19 cellular contexts compared by ENCODE assay signal in genomic region chr4:18039113-18039512, GRCh38.
DNase-seq lines count a peak whose midpoint lies in the region; ATAC-seq and TF ChIP-seq lines count a peak whose summit lies in the region.
"Had no signal": no experiment of that assay in that cellular context is flagged by ENCODE, and none has a peak within 500 bp of the region (broad histone marks: within the 10 kb centered on the region; RNA-seq: fewer than 3 reads in every experiment).

No MANE protein-coding gene starts in this region.

- H3K27me3 ChIP-seq in adipocyte (replicated peaks; ENCODE audit: control insufficient read depth, insufficient read depth, low read length), result no peaks in the 10 kb centered on the region
- H3K27me3 ChIP-seq: right atrium auricular region, upper lobe of right lung had no signal

- no peaks in the 10 kb centered on the region for H3K36me3 ChIP-seq in adipocyte (ENCODE audit: control insufficient read depth, insufficient read depth, low read length, severe bottlenecking)
- H3K36me3 ChIP-seq: right atrium auricular region, upper lobe of right lung had no signal

- ATAC-seq in GM18498 (IDR thresholded peaks at IDR 0.05; ENCODE audit: unreplicated experiment) (peak; percentile 62), GM21367 (IDR thresholded peaks at IDR 0.05; ENCODE audit: unreplicated experiment) (peak; percentile 50), HG03108 (IDR thresholded peaks at IDR 0.05; ENCODE audit: unreplicated experiment) (peak; percentile 50), GM18505 (IDR thresholded peaks at IDR 0.05; ENCODE audit: unreplicated experiment) (no peak), GM21390 (IDR thresholded peaks at IDR 0.05; ENCODE audit: unreplicated experiment) (no peak)
- ATAC-seq: A549, upper lobe of right lung had no signal

- no peak for TF ChIP-seq POLR2A in GM18505 (IDR thresholded peaks at IDR 0.05; ENCODE audit: borderline replicate concordance, extremely low read depth, insufficient read depth, insufficient read length)

- H3K4me3 ChIP-seq in adipocyte (ENCODE audit: low read length), result no peak overlapping the region
- H3K4me3 ChIP-seq: A549, right atrium auricular region, upper lobe of right lung had no signal

- H3K9ac ChIP-seq in adipocyte (ENCODE audit: low read length), result no peak overlapping the region

- peaks cover 4% of the 10 kb centered on the region for H3K4me1 ChIP-seq in adipocyte (ENCODE audit: control insufficient read depth, insufficient read depth, low read length)
- H3K4me1 ChIP-seq: A549, right atrium auricular region, upper lobe of right lung had no signal

- H3K9me3 ChIP-seq in adipocyte (ENCODE audit: control insufficient read depth, low read length), result no peaks in the 10 kb centered on the region
- H3K9me3 ChIP-seq: A549, right atrium auricular region, upper lobe of right lung had no signal

- DNase-seq in adipocyte (ENCODE audit: low read depth), result peak; percentile 19
- DNase-seq in EL, result no peak
- DNase-seq in NCI-H524 treated with DMSO at 0.1 percent for 48 hours (lab: John Stamatoyannopoulos, UW), result no peak
- DNase-seq: activated CD4-positive, alpha-beta T cell treated with anti-CD3 and anti-CD28 coated beads for 48 hours; activated naive CD8-positive, alpha-beta T cell treated with anti-CD3 and anti-CD28 coated beads for 36 hours; activated T-cell treated with anti-CD3 and anti-CD28 coated beads, Interleukin-2, amount 50 U/mL, for 24 hours; CD8-positive, alpha-beta memory T cell; foreskin melanocyte; SHP77; stimulated activated CD4-positive, alpha-beta T cell treated with anti-CD3 and anti-CD28 coated beads, Interleukin-2, amount 100 ng/mL, for 24 hours; stimulated activated CD8-positive, alpha-beta memory T cell treated with anti-CD3 and anti-CD28 coated beads, Interleukin-4, amount 100 ng/mL, for 48 hours; upper lobe of right lung had no signal

Comparison
In these comparisons a context has a peak if more than half of its experiments do, and no peak if none do; other contexts are left out.
1. ATAC-seq: peak in GM18498 (single experiment), GM21367 (single experiment) and HG03108 (single experiment); none in GM18505 (single experiment) and GM21390 (single experiment).